1 cellular context compared by ENCODE assay signal in genomic region chr12:2306012-2306411, GRCh38.
TF ChIP-seq lines count a peak whose summit lies in the region.

No MANE protein-coding gene starts in this region.

TF ChIP-seq in GM23338, 12 proteins besides CTCF, POLR2A, EP300 and RAD21 (continued from another document):
- TF ChIP-seq REST (IDR thresholded peaks at IDR 0.05; ENCODE audit: unreplicated experiment), result no peak
- TF ChIP-seq ZNF331 (CRISPR knock-in tag; IDR thresholded peaks at IDR 0.05; ENCODE audit: low read depth), result no peak
- TF ChIP-seq EZH2 (IDR thresholded peaks at IDR 0.05; ENCODE audit: low read depth, unreplicated experiment), result no peak
- TF ChIP-seq EZH2phosphoT487 (IDR thresholded peaks at IDR 0.05; ENCODE audit: unreplicated experiment), result no peak
